In the genomic region with DNA sequence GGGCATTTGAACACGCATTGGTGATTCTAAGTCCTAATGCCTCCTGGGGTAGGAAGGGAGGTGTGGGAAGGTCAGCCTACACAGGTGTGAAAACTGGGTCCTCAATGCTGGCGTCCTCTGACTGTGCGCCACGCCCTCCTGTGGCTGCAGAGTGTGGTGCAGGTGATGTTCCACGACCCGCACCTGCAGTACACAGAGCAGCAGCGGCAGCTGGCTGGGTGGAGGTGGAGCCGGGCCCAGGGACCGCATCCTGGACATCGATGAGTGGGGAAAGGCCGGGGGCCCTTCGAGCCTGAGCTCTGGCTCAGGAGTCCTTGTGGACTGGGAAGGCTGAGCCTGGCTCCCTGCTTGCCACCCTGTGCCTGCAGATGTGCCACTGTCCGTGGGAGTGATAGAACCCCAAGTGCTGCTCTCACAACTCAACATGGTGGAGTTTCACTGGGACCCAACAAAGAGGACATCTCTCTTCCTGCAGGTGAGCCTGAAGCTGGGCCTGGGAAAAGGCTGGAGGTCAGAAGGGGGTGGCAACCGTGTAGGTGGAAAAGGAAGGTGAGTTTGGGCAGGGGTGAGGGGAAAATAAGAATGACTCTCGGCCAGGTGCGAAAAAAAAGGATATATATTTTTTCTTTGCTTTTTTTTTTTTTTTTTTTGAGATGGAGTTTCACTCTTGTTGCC, we compare ENCODE assay signal across 9 cellular contexts. TPM values are rescaled to one million over a fixed set of nuclear protein-coding genes. Genes with fewer than 3 reads are reported as not detected.
A peak's percentile ranks its signal among the peaks of the same experiment; 100 is the strongest.
DNase-seq lines count a peak whose midpoint lies in the region; ATAC-seq and TF ChIP-seq lines count a peak whose summit lies in the region.
"Had no signal": no experiment of that assay in that cellular context is flagged by ENCODE, and none has a peak within 500 bp of the region (broad histone marks: within the 10 kb centered on the region; RNA-seq: fewer than 3 reads in every experiment).

No MANE protein-coding gene starts in this region.

- WGBS in testis, 2 donors, result 47 to 50% methylated on average over 16 of the region's 16 CpGs

- DNase-seq in NCI-H2107 (lab: John Stamatoyannopoulos, UW), result peak; percentile 85
- peak; percentile 40 to 50 for DNase-seq in activated CD4-positive, alpha-beta T cell treated with anti-CD3 and anti-CD28 coated beads, Interleukin-2, amount 50 U/mL, for 24 hours (ENCODE audit: low read depth in 1 of 2, low spot score in 1 of 2)
- DNase-seq in dorsolateral prefrontal cortex, result no peak
- peak; percentile 58 for DNase-seq in naive B cell
- peak; percentile 58 for DNase-seq in testis
- no peak for DNase-seq in AG20443 (ENCODE audit: low spot score)
- DNase-seq in pons (ENCODE audit: low spot score), result no peak

- H3K4me1 ChIP-seq in testis, result no peaks in the 10 kb centered on the region

- H3K4me3 Mint-ChIP-seq in naive B cell, result peak overlapping the region in 2 of 8 donors; percentile 35 to 50

- H3K27ac ChIP-seq in dorsolateral prefrontal cortex (no peak overlapping the region), testis (no peak overlapping the region)
- H3K27ac ChIP-seq: SK-N-MC had no signal

- TF ChIP-seq POLR2A in testis (IDR thresholded peaks at IDR 0.05), result no peak

- H3K9me3 ChIP-seq in testis, result no peaks in the 10 kb centered on the region

- no peaks in the 10 kb centered on the region for H3K36me3 ChIP-seq in testis (ENCODE audit: low read depth, missing control alignments)

- H3K36me3 Mint-ChIP-seq in naive B cell, result no peaks in the 10 kb centered on the region

- peak; percentile 64 for ATAC-seq in naive B cell (ENCODE audit: low read depth in 2 of 2)

- intact Hi-C loops in dorsolateral prefrontal cortex (cut with DNase I) (loop anchor here (5.0 to 10.0 kb wide), 2 partner anchors 37 to 255 kb away; a partner anchor contains a TSS), testis (cut with DNase I; ENCODE audit: low total_unique reads) (no loop called here)

- H3K27me3 Mint-ChIP-seq in naive B cell, result peaks cover 8 to 31% (median 14%) of the 10 kb centered on the region in 3 donors

- no peaks in the 10 kb centered on the region for H3K9me3 Mint-ChIP-seq in naive B cell

- peaks cover 0 to 7% (median 0%) of the 10 kb centered on the region in 45 donors for H3K27me3 ChIP-seq in dorsolateral prefrontal cortex
- H3K27me3 ChIP-seq in testis, result no peaks in the 10 kb centered on the region

- peak overlapping the region in 5 of 6 donors; percentile 49 to 89 (median 66) for H3K27ac Mint-ChIP-seq in naive B cell

- H3K4me3 ChIP-seq in dorsolateral prefrontal cortex (no peak overlapping the region), testis (no peak overlapping the region)
- H3K4me3 ChIP-seq: SK-N-MC had no signal

- peak; percentile 85 for TF ChIP-seq CTCF in GM12872 (IDR thresholded peaks at IDR 0.05; ENCODE audit: insufficient read depth, low read depth, low read length)
- peak in 44 of 56 donors; percentile 3 to 54 (median 38) for TF ChIP-seq CTCF in dorsolateral prefrontal cortex (IDR thresholded peaks at IDR 0.05 in 54 of 56, conservative IDR thresholded peaks at IDR 0.05 in 2 of 56; ENCODE audit: low read depth in 1 of 56, partially characterized antibody in 56 of 56)
- TF ChIP-seq CTCF in testis (IDR thresholded peaks at IDR 0.05), result peak; percentile 15 to 42 (median 29)

- peaks cover 30 to 40% (median 35%) of the 10 kb centered on the region in 3 donors for H3K4me1 Mint-ChIP-seq in naive B cell

RNA-seq across cellular contexts. Expression of a gene that starts 14.0 kb away (rescaled TPM):
- total RNA-seq in dorsolateral prefrontal cortex (100 to 1,000 TPM in 2 of 120 experiments, 10 to 100 TPM in 118; 16.2 to 113 (median 58.6) TPM), testis (under 1 TPM; 0.24 to 0.37 TPM)
- polyA plus RNA-seq in naive B cell (ENCODE audit: low read depth in 6 of 6) (not detected), testis (ENCODE audit: insufficient read depth, low read depth, low replicate concordance) (1.1 TPM)

RNA-seq across cellular contexts. Expression of a gene that starts 39.7 kb away (rescaled TPM):
- 100 to 1,000 TPM; 415 to 719 (median 536) TPM for total RNA-seq in dorsolateral prefrontal cortex
- 1,000 to 10,000 TPM; 2,219 to 3,415 (median 2,883) TPM for polyA plus RNA-seq in naive B cell (ENCODE audit: low read depth in 6 of 6)
- 1,000 to 10,000 TPM in 1 of 2 donors, 100 to 1,000 TPM in 1; 954 to 1,719 TPM for total RNA-seq in testis
- 1,741 TPM for polyA plus RNA-seq in testis (ENCODE audit: insufficient read depth, low read depth, low replicate concordance)

RNA-seq across cellular contexts. Expression of a gene that starts 42.3 kb away (rescaled TPM):
- total RNA-seq in dorsolateral prefrontal cortex, result 100 to 1,000 TPM in 63 of 120 experiments, 10 to 100 TPM in 57; 43.6 to 155 (median 101) TPM
- under 1 TPM in 2 of 6 donors, not detected in 4; 0.09 to 0.32 TPM for polyA plus RNA-seq in naive B cell (ENCODE audit: low read depth in 6 of 6)
- 10 to 100 TPM; 18.1 to 19.8 TPM for total RNA-seq in testis
- 11.3 TPM for polyA plus RNA-seq in testis (ENCODE audit: insufficient read depth, low read depth, low replicate concordance)

Comparison
In these comparisons a context has a peak if more than half of its experiments do, and no peak if none do; other contexts are left out.
1. CTCF ChIP-seq: peak in every context shown above with its lines; median percentile 85 in GM12872; 38 in dorsolateral prefrontal cortex; 29 in testis.
2. DNase-seq: peak in NCI-H2107 (single experiment), activated CD4-positive, alpha-beta T cell treated with anti-CD3 and anti-CD28 coated beads, Interleukin-2, amount 50 U/mL, for 24 hours (2 of 2), naive B cell (single experiment) and testis (single experiment); none in dorsolateral prefrontal cortex (0 of 10), AG20443 (single experiment) and pons (single experiment).
3. RNA of a gene that starts 14.0 kb away (total RNA-seq): 16.2 to 113 TPM in dorsolateral prefrontal cortex; 0.24 to 0.37 TPM in testis; every median in the first group is over 10 times any median in the second.